8 cellular contexts compared by ENCODE assay signal in genomic region chr6:31356216-31356945, GRCh38. TPM values are rescaled to one million over a fixed set of nuclear protein-coding genes. Genes with fewer than 3 reads are reported as not detected.
DNase-seq lines count a peak whose midpoint lies in the region; TF ChIP-seq lines count a peak whose summit lies in the region.

No MANE protein-coding gene starts in this region.

- H3K4me3 ChIP-seq in adipocyte (ENCODE audit: low read length): peak overlapping the region; percentile 84
- H3K4me3 ChIP-seq in iPS-15b (ENCODE audit: low read depth, low read length): peak overlapping the region; percentile 49
- H3K4me3 ChIP-seq in spleen: peak overlapping the region; percentile 61 to 87 (median 70)

- H3K9ac ChIP-seq in adipocyte (ENCODE audit: low read length) (peak overlapping the region; percentile 83), iPS-15b (ENCODE audit: low read depth, low read length) (no peak overlapping the region)

- H3K4me1 ChIP-seq in adipocyte (ENCODE audit: control insufficient read depth, insufficient read depth, low read length) (peaks cover 4% of the 10 kb centered on the region), iPS-15b (ENCODE audit: control insufficient read depth, insufficient read depth, low read length) (no peaks in the 10 kb centered on the region), spleen (peaks cover 19 to 56% (median 39%) of the 10 kb centered on the region in 6 donors)

- 0 to 2% (median 2%) methylated on average over 26 to 79 of the region's 83 CpGs; no CpG with 5 or more reads in 1 of the 5 donors for WGBS in spleen, 5 donors

- TF ChIP-seq POLR2A in spleen (IDR thresholded peaks at IDR 0.05): no peak

- peaks cover 14% of the 10 kb centered on the region for H3K27me3 ChIP-seq in adipocyte (replicated peaks; ENCODE audit: control insufficient read depth, insufficient read depth, low read length)
- H3K27me3 ChIP-seq in iPS-15b (ENCODE audit: control insufficient read depth, insufficient read depth, low read length): peaks cover 66% of the 10 kb centered on the region
- H3K27me3 ChIP-seq in spleen (replicated peaks in 1 of 7): no peaks in the 10 kb centered on the region

- TF ChIP-seq CTCF in spleen (IDR thresholded peaks at IDR 0.05 in 8 of 11, conservative IDR thresholded peaks at IDR 0.05 in 3 of 11): no peak

- peak; percentile 79 for DNase-seq in activated CD8-positive, alpha-beta memory T cell treated with anti-CD3 and anti-CD28 coated beads for 24 hours
- DNase-seq in activated CD8-positive, alpha-beta memory T cell treated with anti-CD3 and anti-CD28 coated beads, Interleukin-2, amount 50 U/mL, for 4 hours: no peak
- peak; percentile 8 for DNase-seq in NCI-H526 treated with DMSO at 0.1 percent for 48 hours (lab: John Stamatoyannopoulos, UW)
- peak; percentile 68 for DNase-seq in adipocyte (ENCODE audit: low read depth)
- peak; percentile 90 for DNase-seq in spleen
- no peak for DNase-seq in hepatic stellate cell (ENCODE audit: low spot score)
- DNase-seq in NCI-H345 treated with DMSO at 0.1 percent for 48 hours (lab: John Stamatoyannopoulos, UW; ENCODE audit: unreplicated experiment): no peak

- H3K9me3 ChIP-seq in adipocyte (ENCODE audit: control insufficient read depth, low read length) (no peaks in the 10 kb centered on the region), iPS-15b (ENCODE audit: control insufficient read depth, insufficient read depth, low read length) (no peaks in the 10 kb centered on the region), spleen (no peaks in the 10 kb centered on the region)

- H3K27ac ChIP-seq in spleen: peak overlapping the region; percentile 81 to 98 (median 94)

- intact Hi-C loops in spleen (cut with DNase I; ENCODE audit: low total_unique reads): no loop called here

- peaks cover 6% of the 10 kb centered on the region for H3K36me3 ChIP-seq in adipocyte (ENCODE audit: control insufficient read depth, insufficient read depth, low read length, severe bottlenecking)
- no peaks in the 10 kb centered on the region for H3K36me3 ChIP-seq in iPS-15b (ENCODE audit: control insufficient read depth, insufficient read depth, low read length)
- H3K36me3 ChIP-seq in spleen: peaks cover 0 to 41% (median 27%) of the 10 kb centered on the region in 6 donors

RNA-seq across cellular contexts. Expression of gene HLA-B, which starts 0.6 kb away (rescaled TPM):
- total RNA-seq in spleen: 1,000 to 10,000 TPM; 3,415 to 5,675 (median 4,969) TPM
- polyA plus RNA-seq in spleen: 1,000 to 10,000 TPM; 2,503 to 3,140 (median 2,736) TPM

RNA-seq across cellular contexts. Expression of gene MICA, which starts 47.0 kb away (rescaled TPM):
- total RNA-seq in spleen: 10 to 100 TPM; 14.6 to 19.7 (median 15.2) TPM
- 10 to 100 TPM in 2 of 3 donors, 1 to 10 TPM in 1; 7.8 to 27.4 (median 17.0) TPM for polyA plus RNA-seq in spleen

Comparison
In these comparisons a context has a peak if more than half of its experiments do, and no peak if none do; other contexts are left out.
1. DNase-seq: peak in activated CD8-positive, alpha-beta memory T cell treated with anti-CD3 and anti-CD28 coated beads for 24 hours (single experiment), NCI-H526 treated with DMSO at 0.1 percent for 48 hours (single experiment), adipocyte (single experiment) and spleen (single experiment); none in activated CD8-positive, alpha-beta memory T cell treated with anti-CD3 and anti-CD28 coated beads, Interleukin-2, amount 50 U/mL, for 4 hours (single experiment), hepatic stellate cell (single experiment) and NCI-H345 treated with DMSO at 0.1 percent for 48 hours (single experiment).
2. Peak in every context shown above with its lines, with median percentiles within 50 percentile points of each other: H3K4me3 ChIP-seq.